Comparison of ENCODE assay signal across 1 cellular context in genomic region chr6:13289789-13290318, GRCh38.
A peak's percentile ranks its signal among the peaks of the same experiment; 100 is the strongest.
TF ChIP-seq lines count a peak whose summit lies in the region.

No MANE protein-coding gene starts in this region.

TF ChIP-seq in HepG2, 621 proteins besides CTCF, POLR2A, EP300 and RAD21 (continued from another document and continues in another):
- peak; percentile 50; the same call in 1 of the 2 replicates for TF ChIP-seq RERE (CRISPR knock-in tag; IDR thresholded peaks at IDR 0.05; ENCODE audit: low read depth)
- TF ChIP-seq ZBTB7A (CRISPR knock-in tag; IDR thresholded peaks at IDR 0.05), result no peak
- TF ChIP-seq FUBP1 (CRISPR knock-in tag; IDR thresholded peaks at IDR 0.05; ENCODE audit: borderline replicate concordance), result no peak
- TF ChIP-seq ISX (CRISPR knock-in tag; conservative IDR thresholded peaks at IDR 0.05), result no peak
- no peak for TF ChIP-seq BCLAF1 (IDR thresholded peaks at IDR 0.05)
- TF ChIP-seq ZNF354B (CRISPR knock-in tag; IDR thresholded peaks at IDR 0.05), result no peak
- no peak for TF ChIP-seq PCBP2 (optimal IDR thresholded peaks at IDR 0.05; ENCODE audit: low read depth, low read length, poor library complexity, severe bottlenecking)
- peak; percentile 88 for TF ChIP-seq ELF3 (CRISPR knock-in tag; IDR thresholded peaks at IDR 0.05)
- peak; percentile 73; the same call in 1 of the 2 replicates for TF ChIP-seq CREM (IDR thresholded peaks at IDR 0.05)
- TF ChIP-seq CREM (CRISPR knock-in tag; IDR thresholded peaks at IDR 0.05), result no peak
- no peak for TF ChIP-seq ZFP36L2 (CRISPR knock-in tag; IDR thresholded peaks at IDR 0.05)
- no peak for TF ChIP-seq ZNF549 (CRISPR knock-in tag; IDR thresholded peaks at IDR 0.05)
- TF ChIP-seq MYC (CRISPR knock-in tag; IDR thresholded peaks at IDR 0.05; ENCODE audit: borderline replicate concordance), result no peak
- TF ChIP-seq TFAP4 (IDR thresholded peaks at IDR 0.05; ENCODE audit: borderline replicate concordance, low read depth), result peak; percentile 84; the same call in 1 of the 2 replicates
- TF ChIP-seq ZNF7 (CRISPR knock-in tag; IDR thresholded peaks at IDR 0.05), result no peak
- TF ChIP-seq NFYB (CRISPR knock-in tag; IDR thresholded peaks at IDR 0.05), result no peak
- TF ChIP-seq SYNCRIP (IDR thresholded peaks at IDR 0.05; ENCODE audit: insufficient read depth, low read depth, low read length), result no peak
- TF ChIP-seq ZNF512B (CRISPR knock-in tag; IDR thresholded peaks at IDR 0.05; ENCODE audit: borderline replicate concordance), result no peak
- peak; percentile 59 for TF ChIP-seq CEBPG (CRISPR knock-in tag; IDR thresholded peaks at IDR 0.05)
- no peak for TF ChIP-seq PRDM15 (CRISPR knock-in tag; IDR thresholded peaks at IDR 0.05)
- TF ChIP-seq ZKSCAN1 (IDR thresholded peaks at IDR 0.05; ENCODE audit: low read length), result 0 out of 2 replicates have a peak, but pooled peaks have one; percentile 30
- TF ChIP-seq ZNF235 (CRISPR knock-in tag; IDR thresholded peaks at IDR 0.05; ENCODE audit: borderline replicate concordance), result no peak
- no peak for TF ChIP-seq ZNF343 (CRISPR knock-in tag; IDR thresholded peaks at IDR 0.05)
- no peak for TF ChIP-seq ZBTB49 (CRISPR knock-in tag; IDR thresholded peaks at IDR 0.05; ENCODE audit: borderline replicate concordance)
- no peak for TF ChIP-seq IRX3 (CRISPR knock-in tag; IDR thresholded peaks at IDR 0.05; ENCODE audit: borderline replicate concordance, low read depth)
- TF ChIP-seq AHDC1 (CRISPR knock-in tag; IDR thresholded peaks at IDR 0.05; ENCODE audit: borderline replicate concordance), result peak; percentile 93
- TF ChIP-seq KLF12 (CRISPR knock-in tag; IDR thresholded peaks at IDR 0.05; ENCODE audit: borderline replicate concordance), result no peak
